Comparison of ENCODE assay signal across 8 cellular contexts in the genomic region with DNA sequence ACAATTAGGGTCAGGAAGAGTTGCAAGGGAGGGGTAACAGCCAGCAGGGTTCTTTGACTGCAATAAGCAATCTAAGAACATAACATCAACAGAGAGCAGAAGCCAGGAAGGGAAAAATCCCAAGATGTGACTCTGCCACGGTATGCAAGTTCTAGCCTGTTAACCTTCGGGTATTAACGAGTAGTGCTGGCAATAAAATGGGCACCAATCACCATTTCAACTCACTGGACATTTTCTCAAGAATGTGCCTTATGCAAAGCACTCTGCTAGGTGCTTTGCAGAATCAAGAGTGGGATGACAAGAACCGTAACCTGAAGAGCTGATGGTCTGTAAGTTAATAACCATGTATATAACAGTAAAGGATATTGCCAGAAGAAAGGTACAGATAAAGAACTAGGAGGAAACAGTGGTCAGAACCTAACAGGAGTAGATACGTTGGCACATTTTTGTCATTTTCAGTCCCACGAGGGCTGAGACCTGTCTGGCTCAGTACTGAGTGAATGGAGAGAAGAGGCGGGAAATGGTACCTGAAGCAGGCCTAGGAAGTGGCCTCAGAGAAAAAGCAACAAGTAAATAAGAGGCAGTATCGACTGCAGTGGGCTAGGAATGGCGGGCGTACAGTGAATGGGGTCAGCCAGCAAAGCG.
DNase-seq lines count a peak whose midpoint lies in the region; ATAC-seq lines count a peak whose summit lies in the region.

No MANE protein-coding gene starts in this region.

- H3K9me3 Mint-ChIP-seq in stimulated activated effector memory CD8-positive, alpha-beta T cell treated with anti-CD3 and anti-CD28 coated beads, Interleukin-12 subunit alpha, Interleukin-12 subunit beta, amount 100 ng/mL, for 72 hours, result no peaks in the 10 kb centered on the region

- H3K4me3 Mint-ChIP-seq in stimulated activated effector memory CD8-positive, alpha-beta T cell treated with anti-CD3 and anti-CD28 coated beads, Interleukin-12 subunit alpha, Interleukin-12 subunit beta, amount 100 ng/mL, for 72 hours, result peak overlapping the region; percentile 88

- peaks cover 36% of the 10 kb centered on the region for H3K4me1 Mint-ChIP-seq in stimulated activated effector memory CD8-positive, alpha-beta T cell treated with anti-CD3 and anti-CD28 coated beads, Interleukin-12 subunit alpha, Interleukin-12 subunit beta, amount 100 ng/mL, for 72 hours

- H3K36me3 ChIP-seq in adipocyte (ENCODE audit: control insufficient read depth, insufficient read depth, low read length, severe bottlenecking) (peaks cover 8% of the 10 kb centered on the region), iPS-20b (ENCODE audit: insufficient read depth, low read depth, low read length) (peaks cover 43% of the 10 kb centered on the region; the same call in 1 of the 2 replicates)

- peaks cover 46% of the 10 kb centered on the region for H3K36me3 Mint-ChIP-seq in stimulated activated effector memory CD8-positive, alpha-beta T cell treated with anti-CD3 and anti-CD28 coated beads, Interleukin-12 subunit alpha, Interleukin-12 subunit beta, amount 100 ng/mL, for 72 hours

- H3K27ac ChIP-seq in iPS-20b (ENCODE audit: low read length), result peak overlapping the region; percentile 86

- H3K9me3 ChIP-seq in adipocyte (ENCODE audit: control insufficient read depth, low read length) (no peaks in the 10 kb centered on the region), iPS-20b (ENCODE audit: insufficient read depth, low read depth, low read length) (no peaks in the 10 kb centered on the region)

- peaks cover 28% of the 10 kb centered on the region for H3K4me1 ChIP-seq in adipocyte (ENCODE audit: control insufficient read depth, insufficient read depth, low read length)
- H3K4me1 ChIP-seq in iPS-20b (ENCODE audit: insufficient read depth, low read length), result peaks cover 26% of the 10 kb centered on the region; the same call in 1 of the 2 replicates

- H3K9ac ChIP-seq in adipocyte (ENCODE audit: low read length) (peak overlapping the region; percentile 99), iPS-20b (ENCODE audit: low read depth, low read length) (peak overlapping the region; percentile 99)

- H3K4me3 ChIP-seq in adipocyte (ENCODE audit: low read length), result peak overlapping the region; percentile 91
- H3K4me3 ChIP-seq in iPS-20b (ENCODE audit: low read length), result peak overlapping the region; percentile 96

- H3K27ac Mint-ChIP-seq in stimulated activated effector memory CD8-positive, alpha-beta T cell treated with anti-CD3 and anti-CD28 coated beads, Interleukin-12 subunit alpha, Interleukin-12 subunit beta, amount 100 ng/mL, for 72 hours, result peak overlapping the region; percentile 96

- DNase-seq in EL (peak; percentile 6), KG1 (lab: John Stamatoyannopoulos, UW) (peak; percentile 59), adipocyte (ENCODE audit: low read depth) (peak; percentile 15), SHP77 treated with DMSO at 0.1 percent for 48 hours (lab: John Stamatoyannopoulos, UW) (no peak), midbrain (lab: John Stamatoyannopoulos, UW) (no peak)
- DNase-seq in stimulated activated effector memory CD8-positive, alpha-beta T cell treated with anti-CD3 and anti-CD28 coated beads, Interleukin-12 subunit alpha, Interleukin-12 subunit beta, amount 100 ng/mL, for 72 hours (ENCODE audit: low spot score in 2 of 2), result no peak

- H3K27me3 ChIP-seq in adipocyte (replicated peaks; ENCODE audit: control insufficient read depth, insufficient read depth, low read length) (no peaks in the 10 kb centered on the region), iPS-20b (ENCODE audit: insufficient read depth, low read length) (no peaks in the 10 kb centered on the region)

- ATAC-seq in GM21360 (IDR thresholded peaks at IDR 0.05; ENCODE audit: unreplicated experiment), result peak; percentile 2
- peak; percentile 2 for ATAC-seq in stimulated activated effector memory CD8-positive, alpha-beta T cell treated with anti-CD3 and anti-CD28 coated beads, Interleukin-12 subunit alpha, Interleukin-12 subunit beta, amount 100 ng/mL, for 72 hours

Comparison
In these comparisons a context has a peak if more than half of its experiments do, and no peak if none do; other contexts are left out.
1. DNase-seq: peak in EL (single experiment), KG1 (single experiment) and adipocyte (single experiment); none in stimulated activated effector memory CD8-positive, alpha-beta T cell treated with anti-CD3 and anti-CD28 coated beads, Interleukin-12 subunit alpha, Interleukin-12 subunit beta, amount 100 ng/mL, for 72 hours (0 of 2), SHP77 treated with DMSO at 0.1 percent for 48 hours (single experiment) and midbrain (single experiment).